ENCODE assay signal across 8 cellular contexts in the genomic region with DNA sequence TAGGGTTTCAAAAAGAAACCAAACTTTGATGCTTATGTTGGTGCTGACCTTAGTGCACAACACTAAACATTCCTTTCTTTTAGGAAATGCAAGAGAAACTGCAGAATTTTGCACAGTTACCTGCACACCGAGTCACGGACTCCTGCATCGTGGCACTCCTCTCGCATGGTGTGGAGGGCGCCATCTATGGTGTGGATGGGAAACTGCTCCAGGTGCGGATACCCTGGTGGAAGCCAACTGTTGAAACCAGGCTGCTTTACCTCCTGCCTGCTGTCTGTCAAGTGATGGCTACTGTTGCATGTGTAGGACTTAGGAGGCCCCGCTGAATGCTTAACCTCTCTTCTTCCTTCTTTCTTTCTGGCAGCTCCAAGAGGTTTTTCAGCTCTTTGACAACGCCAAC. TPM values are rescaled to one million over a fixed set of nuclear protein-coding genes. Genes with fewer than 3 reads are reported as not detected.
DNase-seq lines count a peak whose midpoint lies in the region; ATAC-seq and TF ChIP-seq lines count a peak whose summit lies in the region.

No MANE protein-coding gene starts in this region.

- H3K9me2 ChIP-seq in PC-9 (ENCODE audit: insufficient read depth) (no peaks in the 10 kb centered on the region), hepatocyte (replicated peaks; ENCODE audit: insufficient read depth) (no peaks in the 10 kb centered on the region)

- H3K36me3 ChIP-seq in PC-9 (ENCODE audit: low read depth) (peaks cover 75% of the 10 kb centered on the region), hepatocyte (replicated peaks; ENCODE audit: insufficient read depth, low read depth) (no peaks in the 10 kb centered on the region)

- H3K4me3 ChIP-seq in PC-9 (no peak overlapping the region), hepatocyte (no peak overlapping the region)

- H3K4me2 ChIP-seq in PC-9 (no peak overlapping the region), hepatocyte (no peak overlapping the region)

- WGBS in hepatocyte (ENCODE audit: low lambda C conversion rate, missing lambda C conversion rate): 85% methylated on average over 8 of the region's 8 CpGs

- TF ChIP-seq CTCF in PC-9 (conservative IDR thresholded peaks at IDR 0.05): peak; percentile 82
- TF ChIP-seq CTCF in hepatocyte (IDR thresholded peaks at IDR 0.05; ENCODE audit: poor library complexity): peak; percentile 42

- H3F3A ChIP-seq in PC-9 (ENCODE audit: insufficient read depth, low read depth): peaks cover 35% of the 10 kb centered on the region; the same call in 1 of the 2 replicates

- DNase-seq in NCI-H82 (lab: John Stamatoyannopoulos, UW): peak; percentile 50
- DNase-seq in NCI-H82 treated with DMSO at 0.1 percent for 48 hours (lab: John Stamatoyannopoulos, UW; ENCODE audit: unreplicated experiment): no peak
- DNase-seq in PC-9: peak in 1 of 2 experiments; percentile 49
- peak; percentile 6 to 55 (median 28) for DNase-seq in activated naive CD4-positive, alpha-beta T cell (lab: John Stamatoyannopoulos, UW)
- peak; percentile 42 for DNase-seq in hepatocyte (ENCODE audit: low spot score)
- DNase-seq in stimulated activated CD4-positive, alpha-beta T cell treated with anti-CD3 and anti-CD28 coated beads, TNF-alpha, amount 100 ng/mL, for 4 hours (ENCODE audit: low read depth in 3 of 3): peak in 2 of 3 experiments; percentile 46 to 48

- POLR2A ChIA-PET in PC-9 (lab: Charles Lee; ENCODE audit: unreplicated experiment): no interaction called here

- no peak overlapping the region for H2AFZ ChIP-seq in PC-9
- no peak overlapping the region for H2AFZ ChIP-seq in hepatocyte

- H3K27me3 ChIP-seq in PC-9 (ENCODE audit: insufficient read depth, low read depth) (no peaks in the 10 kb centered on the region), hepatocyte (no peaks in the 10 kb centered on the region)

- ATAC-seq in GM21528 (IDR thresholded peaks at IDR 0.05; ENCODE audit: low FRiP score, unreplicated experiment) (no peak), HG03045 (IDR thresholded peaks at IDR 0.05; ENCODE audit: unreplicated experiment) (no peak)

- no TSS peak for BruUV-seq in PC-9 (replicated peaks; lab: Mats Ljungman, UMichigan)

- no peak overlapping the region for H3K27ac ChIP-seq in PC-9
- H3K27ac ChIP-seq in hepatocyte: no peak overlapping the region

- H4K20me1 ChIP-seq in PC-9 (ENCODE audit: insufficient read depth) (0 out of 2 replicates have a peak, but pooled peaks cover 4% of the 10 kb centered on the region), hepatocyte (ENCODE audit: insufficient read depth, poor library complexity, severe bottlenecking) (no peaks in the 10 kb centered on the region)

- H3K79me2 ChIP-seq in PC-9 (ENCODE audit: low read depth) (no peaks in the 10 kb centered on the region), hepatocyte (peaks cover 8% of the 10 kb centered on the region)

- intact Hi-C loops in PC-9 (cut with micrococcal nuclease; ENCODE audit: unreplicated experiment): loop anchor here (1.0 kb wide), 1 partner anchor 60 kb away; no protein-coding TSS in a partner anchor

- H3K4me1 ChIP-seq in PC-9 (replicated peaks; ENCODE audit: insufficient read depth): no peaks in the 10 kb centered on the region
- peaks cover 5% of the 10 kb centered on the region for H3K4me1 ChIP-seq in hepatocyte (ENCODE audit: insufficient read depth)

- CTCF ChIA-PET in PC-9 (lab: Charles Lee): interaction anchor here (0.7 to 1.6 kb wide), 5 partner anchors 9 to 85 kb away, joined by 3 to 12 read pairs (median 3); a partner anchor contains a TSS

- H3K9me3 ChIP-seq in PC-9 (ENCODE audit: insufficient read depth, low read depth): no peaks in the 10 kb centered on the region
- no peaks in the 10 kb centered on the region for H3K9me3 ChIP-seq in hepatocyte (ENCODE audit: low read depth)

RNA-seq across cellular contexts. Expression of a gene that starts 11.7 kb away (rescaled TPM):
- 52.7 and 67.2 TPM in 2 replicates for total RNA-seq in PC-9 (2021)
- 11.9 and 13.6 TPM in 2 replicates for total RNA-seq in hepatocyte
- 8.5 and 10.6 TPM in 2 replicates for polyA plus RNA-seq in hepatocyte

RNA-seq across cellular contexts. Expression of a gene that starts 15.1 kb away (rescaled TPM):
- total RNA-seq in PC-9 (2021) (89.7 and 131 TPM in 2 replicates), hepatocyte (19.8 and 21.0 TPM in 2 replicates)
- polyA plus RNA-seq in hepatocyte: 9.1 and 15.6 TPM in 2 replicates

RNA-seq across cellular contexts. Expression of a gene that starts 16.1 kb away (rescaled TPM):
- total RNA-seq in PC-9 (2021) (0.15 TPM in 1 of 2 replicates, not detected in the other), hepatocyte (0.04 TPM in 1 of 2 replicates, not detected in the other)
- polyA plus RNA-seq in hepatocyte: 0.07 TPM in 1 of 2 replicates, not detected in the other

RNA-seq across cellular contexts. Expression of a gene that starts 36.6 kb away (rescaled TPM):
- total RNA-seq in PC-9 (2021): 239 and 244 TPM in 2 replicates
- 224 and 233 TPM in 2 replicates for total RNA-seq in hepatocyte
- 217 and 243 TPM in 2 replicates for polyA plus RNA-seq in hepatocyte
